ENCODE assay signal across 8 cellular contexts in genomic region chr11:64224891-64225607, GRCh38. TPM values are rescaled to one million over a fixed set of nuclear protein-coding genes. Genes with fewer than 3 reads are reported as not detected.
DNase-seq lines count a peak whose midpoint lies in the region; ATAC-seq, FAIRE-seq and TF ChIP-seq lines count a peak whose summit lies in the region.

No MANE protein-coding gene starts in this region.

- no TSS peak for BruUV-seq in endothelial cell of umbilical vein (replicated peaks; lab: Mats Ljungman, UMichigan)

- H3K9ac ChIP-seq in DND-41 (ENCODE audit: low read depth, low read length), result peak overlapping the region; percentile 75
- no peak overlapping the region for H3K9ac ChIP-seq in endothelial cell of umbilical vein (replicated peaks; ENCODE audit: extremely low read depth, insufficient read depth, low read length)

- CTCF ChIA-PET in endothelial cell of umbilical vein (lab: Charles Lee), result interaction anchor here (1.5 to 3.2 kb wide), 3 partner anchors 19 to 76 kb away, joined by 4 to 35 read pairs (median 5); partner anchors contain the start of gene FERMT3

- DNase-seq in DND-41, result no peak
- no peak for DNase-seq in Peyer's patch
- no peak for DNase-seq in endothelial cell of umbilical vein (ENCODE audit: low read depth, low spot score)
- peak in 3 of 6 donors; percentile 32 to 71 (median 47) for DNase-seq in pancreas
- DNase-seq in GM13977 (ENCODE audit: low spot score), result no peak
- DNase-seq in DMS153 treated with DMSO at 0.1 percent for 48 hours (lab: John Stamatoyannopoulos, UW; ENCODE audit: unreplicated experiment), result no peak

- 55 to 59% methylated on average over 22 of the region's 22 CpGs for WGBS in pancreas, 2 donors

- H3K4me1 ChIP-seq in DND-41 (ENCODE audit: insufficient read depth, low read length) (peaks cover 52% of the 10 kb centered on the region), Peyer's patch (peaks cover 0 to 37% (median 12%) of the 10 kb centered on the region in 4 donors), endothelial cell of umbilical vein (ENCODE audit: control insufficient read depth, extremely low read depth, insufficient read depth, low read length) (peaks cover 13% of the 10 kb centered on the region), pancreas (peaks cover 8 to 31% (median 17%) of the 10 kb centered on the region in 3 donors)

- H2AFZ ChIP-seq in DND-41 (ENCODE audit: low read depth, low read length) (peak overlapping the region; percentile 84; the same call in 1 of the 2 replicates), endothelial cell of umbilical vein (ENCODE audit: low read depth, low read length) (no peak overlapping the region)

- peak overlapping the region; percentile 96 for H3K4me2 ChIP-seq in DND-41 (ENCODE audit: insufficient read depth, low read length)
- H3K4me2 ChIP-seq in endothelial cell of umbilical vein (ENCODE audit: insufficient read depth, low read length), result peak overlapping the region; percentile 73

- TF ChIP-seq POLR2A in Peyer's patch (IDR thresholded peaks at IDR 0.05), result no peak
- TF ChIP-seq POLR2A in endothelial cell of umbilical vein (IDR thresholded peaks at IDR 0.05; ENCODE audit: low read depth, low read length), result no peak

- H3K9me3 ChIP-seq in DND-41 (ENCODE audit: insufficient read depth, low read length, severe bottlenecking) (no peaks in the 10 kb centered on the region), Peyer's patch (no peaks in the 10 kb centered on the region), endothelial cell of umbilical vein (replicated peaks; ENCODE audit: control insufficient read depth, insufficient read depth, low read length) (no peaks in the 10 kb centered on the region), pancreas (no peaks in the 10 kb centered on the region)

- H3K27me3 ChIP-seq in DND-41 (ENCODE audit: insufficient read depth, low read length, poor library complexity) (no peaks in the 10 kb centered on the region), Peyer's patch (no peaks in the 10 kb centered on the region), endothelial cell of umbilical vein (ENCODE audit: control insufficient read depth in 2 of 2, insufficient read depth in 2 of 2, low read length in 2 of 2) (no peaks in the 10 kb centered on the region), pancreas (no peaks in the 10 kb centered on the region)

- ATAC-seq in DND-41 (ENCODE audit: insufficient read depth, low read depth) (no peak), pancreas (no peak), GM19463 (IDR thresholded peaks at IDR 0.05; ENCODE audit: unreplicated experiment) (no peak), HG03196 (IDR thresholded peaks at IDR 0.05; ENCODE audit: unreplicated experiment) (no peak)

- POLR2A ChIA-PET in endothelial cell of umbilical vein (lab: Charles Lee), result no interaction called here

- intact Hi-C loops in endothelial cell of umbilical vein (cut with micrococcal nuclease) (no loop called here), pancreas (cut with DNase I) (no loop called here)

- H3K27ac ChIP-seq in DND-41 (ENCODE audit: low read length) (peak overlapping the region; percentile 91), Peyer's patch (peak overlapping the region; percentile 86 to 97 (median 92)), endothelial cell of umbilical vein (ENCODE audit: insufficient read depth, low read depth, low read length) (peak overlapping the region; percentile 55), pancreas (peak overlapping the region; percentile 64 to 91 (median 88))

- in situ Hi-C loops in GM13977 (cut with MboI; ENCODE audit: low pct_unique_long_range_greater_than_20kb, low sequenced_read_pairs, unreplicated experiment), result no loop called here

- no peak for TF ChIP-seq CTCF in DND-41 (IDR thresholded peaks at IDR 0.05; ENCODE audit: borderline replicate concordance, extremely low read depth, low read length, poor library complexity, severe bottlenecking)
- no peak for TF ChIP-seq CTCF in Peyer's patch (IDR thresholded peaks at IDR 0.05)
- no peak for TF ChIP-seq CTCF in endothelial cell of umbilical vein (IDR thresholded peaks at IDR 0.05; ENCODE audit: extremely low read depth in 1 of 2, insufficient read depth in 1 of 2, low read depth in 1 of 2, low read length in 2 of 2)
- no peak for TF ChIP-seq CTCF in pancreas (IDR thresholded peaks at IDR 0.05)
- TF ChIP-seq CTCF in GM13977 (IDR thresholded peaks at IDR 0.05; ENCODE audit: extremely low read depth, insufficient read depth, missing control alignments), result no peak

- H4K20me1 ChIP-seq in DND-41 (ENCODE audit: insufficient read depth, low read length) (peaks cover 11% of the 10 kb centered on the region), endothelial cell of umbilical vein (replicated peaks; ENCODE audit: control insufficient read depth, extremely low read depth, insufficient read depth, low read length) (no peaks in the 10 kb centered on the region)

- peaks cover 44% of the 10 kb centered on the region for H3K36me3 ChIP-seq in DND-41 (ENCODE audit: insufficient read depth, low read length)
- peaks cover 0 to 26% (median 0%) of the 10 kb centered on the region in 3 donors for H3K36me3 ChIP-seq in Peyer's patch
- H3K36me3 ChIP-seq in endothelial cell of umbilical vein (ENCODE audit: control insufficient read depth in 2 of 2, extremely low read depth in 1 of 2, insufficient read depth in 2 of 2, low read length in 2 of 2), result peaks cover 0 to 6% of the 10 kb centered on the region in 2 experiments
- H3K36me3 ChIP-seq in pancreas, result no peaks in the 10 kb centered on the region

- FAIRE-seq in endothelial cell of umbilical vein (lab: Jason Lieb, UNC), result no peak
- no peak for FAIRE-seq in pancreas (lab: Jason Lieb, UNC)

- H3K79me2 ChIP-seq in DND-41 (ENCODE audit: insufficient read depth, low read length), result peaks cover 37% of the 10 kb centered on the region
- H3K79me2 ChIP-seq in endothelial cell of umbilical vein (ENCODE audit: control insufficient read depth, insufficient read depth, low read length), result peaks cover 8% of the 10 kb centered on the region

- no peaks in the 10 kb centered on the region for H3K9me1 ChIP-seq in endothelial cell of umbilical vein (replicated peaks; ENCODE audit: control insufficient read depth, extremely low read depth, insufficient read depth, low read length)

- dilution Hi-C loops in endothelial cell of umbilical vein (cut with MboI; ENCODE audit: extremely low pct_ligation_motif_present, low sequenced_read_pairs), result no loop called here

- H3K4me3 ChIP-seq in DND-41 (ENCODE audit: low read depth in 1 of 2, low read length in 2 of 2) (peak overlapping the region; percentile 60 to 81), Peyer's patch (peak overlapping the region; percentile 67 to 87 (median 76)), endothelial cell of umbilical vein (replicated peaks in 1 of 3; ENCODE audit: insufficient read depth in 1 of 3, low read depth in 1 of 3, low read length in 3 of 3) (peak overlapping the region; percentile 62 to 70 (median 66)), pancreas (peak overlapping the region; percentile 49 to 90 (median 69))

RNA-seq across cellular contexts. Expression of gene TRPT1, which starts 0.9 kb away (rescaled TPM):
- total RNA-seq in Peyer's patch (10 to 100 TPM; 82.5 to 90.2 (median 87.4) TPM), endothelial cell of umbilical vein (26.2 and 28.0 TPM in 2 replicates), pancreas (10 to 100 TPM; 18.6 to 33.1 (median 25.8) TPM)
- polyA plus RNA-seq in endothelial cell of umbilical vein (56.6 and 69.5 TPM in 2 replicates), pancreas (10 to 100 TPM; 74.6 to 78.7 TPM)
- 29.5 and 38.4 TPM in 2 replicates for polyA plus RNA-seq in endothelial cell of umbilical vein (2011; cell fraction: cytosol; rRNA removed)
- 89.6 and 104 TPM in 2 replicates for polyA plus RNA-seq in endothelial cell of umbilical vein (2011; cell fraction: nucleus; rRNA removed)
- 27.6 and 27.7 TPM in 2 replicates for polyA plus RNA-seq in endothelial cell of umbilical vein (2012)
- polyA minus RNA-seq in endothelial cell of umbilical vein, result 22.1 and 30.2 TPM in 2 replicates
- polyA minus RNA-seq in endothelial cell of umbilical vein (2011; cell fraction: cytosol; rRNA and poly(A)+ RNA removed), result 18.5 TPM
- polyA minus RNA-seq in endothelial cell of umbilical vein (2011; cell fraction: nucleus; rRNA and poly(A)+ RNA removed), result 10.0 and 12.0 TPM in 2 replicates

RNA-seq across cellular contexts. Expression of gene NUDT22, which starts 1.0 kb away (rescaled TPM):
- total RNA-seq in Peyer's patch (100 to 1,000 TPM; 145 to 190 (median 156) TPM), endothelial cell of umbilical vein (37.1 and 37.8 TPM in 2 replicates), pancreas (10 to 100 TPM; 32.6 to 46.0 (median 38.4) TPM)
- polyA plus RNA-seq in endothelial cell of umbilical vein (54.8 and 71.9 TPM in 2 replicates), pancreas (100 to 1,000 TPM in 1 of 2 donors, 10 to 100 TPM in 1; 69.7 to 115 TPM)
- 24.0 and 32.4 TPM in 2 replicates for polyA plus RNA-seq in endothelial cell of umbilical vein (2011; cell fraction: cytosol; rRNA removed)
- polyA plus RNA-seq in endothelial cell of umbilical vein (2011; cell fraction: nucleus; rRNA removed), result 37.7 and 47.5 TPM in 2 replicates
- 24.9 and 29.9 TPM in 2 replicates for polyA plus RNA-seq in endothelial cell of umbilical vein (2012)
- 18.8 and 19.5 TPM in 2 replicates for polyA minus RNA-seq in endothelial cell of umbilical vein
- 32.9 TPM for polyA minus RNA-seq in endothelial cell of umbilical vein (2011; cell fraction: cytosol; rRNA and poly(A)+ RNA removed)
- 10.5 and 16.3 TPM in 2 replicates for polyA minus RNA-seq in endothelial cell of umbilical vein (2011; cell fraction: nucleus; rRNA and poly(A)+ RNA removed)

RNA-seq across cellular contexts. Expression of gene DNAJC4, which starts 5.3 kb away (rescaled TPM):
- total RNA-seq in Peyer's patch (10 to 100 TPM; 42.9 to 95.0 (median 80.3) TPM), endothelial cell of umbilical vein (23.5 and 24.4 TPM in 2 replicates), pancreas (10 to 100 TPM; 28.1 to 39.1 (median 33.0) TPM)
- polyA plus RNA-seq in endothelial cell of umbilical vein (41.2 and 64.6 TPM in 2 replicates), pancreas (100 to 1,000 TPM in 1 of 2 donors, 10 to 100 TPM in 1; 92.9 to 125 TPM)
- 24.7 and 36.3 TPM in 2 replicates for polyA plus RNA-seq in endothelial cell of umbilical vein (2011; cell fraction: cytosol; rRNA removed)
- polyA plus RNA-seq in endothelial cell of umbilical vein (2011; cell fraction: nucleus; rRNA removed), result 31.5 and 33.7 TPM in 2 replicates
- polyA plus RNA-seq in endothelial cell of umbilical vein (2012), result 23.6 and 52.5 TPM in 2 replicates
- polyA minus RNA-seq in endothelial cell of umbilical vein, result 14.6 and 19.3 TPM in 2 replicates
- 11.6 TPM for polyA minus RNA-seq in endothelial cell of umbilical vein (2011; cell fraction: cytosol; rRNA and poly(A)+ RNA removed)
- 5.5 and 6.5 TPM in 2 replicates for polyA minus RNA-seq in endothelial cell of umbilical vein (2011; cell fraction: nucleus; rRNA and poly(A)+ RNA removed)

RNA-seq across cellular contexts. Expression of gene VEGFB, which starts 9.3 kb away (rescaled TPM):
- 10 to 100 TPM; 21.7 to 66.8 (median 42.5) TPM for total RNA-seq in Peyer's patch
- 89.6 and 98.1 TPM in 2 replicates for total RNA-seq in endothelial cell of umbilical vein
- polyA plus RNA-seq in endothelial cell of umbilical vein, result 18.3 and 19.3 TPM in 2 replicates
- polyA plus RNA-seq in endothelial cell of umbilical vein (2011; cell fraction: cytosol; rRNA removed), result 22.0 and 30.8 TPM in 2 replicates
- 19.1 and 23.6 TPM in 2 replicates for polyA plus RNA-seq in endothelial cell of umbilical vein (2011; cell fraction: nucleus; rRNA removed)
- polyA plus RNA-seq in endothelial cell of umbilical vein (2012), result 86.5 and 108 TPM in 2 replicates
- 7.2 and 8.5 TPM in 2 replicates for polyA minus RNA-seq in endothelial cell of umbilical vein
- polyA minus RNA-seq in endothelial cell of umbilical vein (2011; cell fraction: cytosol; rRNA and poly(A)+ RNA removed), result 25.5 TPM
- 5.5 and 5.8 TPM in 2 replicates for polyA minus RNA-seq in endothelial cell of umbilical vein (2011; cell fraction: nucleus; rRNA and poly(A)+ RNA removed)
- total RNA-seq in pancreas, result 10 to 100 TPM; 54.1 to 87.1 (median 62.2) TPM
- 100 to 1,000 TPM in 1 of 2 donors, 10 to 100 TPM in 1; 61.2 to 115 TPM for polyA plus RNA-seq in pancreas

RNA-seq across cellular contexts. Expression of gene FKBP2, which starts 15.8 kb away (rescaled TPM):
- total RNA-seq in Peyer's patch (100 to 1,000 TPM in 1 of 4 donors, 10 to 100 TPM in 3; 46.2 to 101 (median 94.0) TPM), endothelial cell of umbilical vein (48.4 and 48.5 TPM in 2 replicates), pancreas (10 to 100 TPM; 37.8 to 64.1 (median 45.6) TPM)
- polyA plus RNA-seq in endothelial cell of umbilical vein (63.1 and 74.4 TPM in 2 replicates), pancreas (100 to 1,000 TPM; 307 to 344 TPM)
- 54.7 and 75.6 TPM in 2 replicates for polyA plus RNA-seq in endothelial cell of umbilical vein (2011; cell fraction: cytosol; rRNA removed)
- 24.9 and 27.9 TPM in 2 replicates for polyA plus RNA-seq in endothelial cell of umbilical vein (2011; cell fraction: nucleus; rRNA removed)
- polyA plus RNA-seq in endothelial cell of umbilical vein (2012), result 56.7 and 88.3 TPM in 2 replicates
- 25.3 and 28.2 TPM in 2 replicates for polyA minus RNA-seq in endothelial cell of umbilical vein
- 36.4 TPM for polyA minus RNA-seq in endothelial cell of umbilical vein (2011; cell fraction: cytosol; rRNA and poly(A)+ RNA removed)
- polyA minus RNA-seq in endothelial cell of umbilical vein (2011; cell fraction: nucleus; rRNA and poly(A)+ RNA removed), result 4.2 and 7.5 TPM in 2 replicates
